Comparison of ENCODE assay signal across 24 cellular contexts in genomic region chr3:11933529-11933928, GRCh38.
DNase-seq lines count a peak whose midpoint lies in the region; FAIRE-seq and TF ChIP-seq lines count a peak whose summit lies in the region.
"Had no signal": no experiment of that assay in that cellular context is flagged by ENCODE, and none has a peak within 500 bp of the region (broad histone marks: within the 10 kb centered on the region; RNA-seq: fewer than 3 reads in every experiment).

No MANE protein-coding gene starts in this region.

- H3K4me1 Mint-ChIP-seq in osteocyte (ENCODE audit: unreplicated experiment) = no peaks in the 10 kb centered on the region
- H3K4me1 Mint-ChIP-seq in type B pancreatic cell (ENCODE audit: unreplicated experiment) = no peaks in the 10 kb centered on the region
- H3K4me1 Mint-ChIP-seq: B cell had no signal

- H3K9me3 Mint-ChIP-seq in osteocyte (ENCODE audit: unreplicated experiment) (no peaks in the 10 kb centered on the region), type B pancreatic cell (peaks cover 3% of the 10 kb centered on the region)
- H3K9me3 Mint-ChIP-seq: CD4-positive, alpha-beta T cell; CD8-positive, alpha-beta T cell had no signal

- H3K27ac ChIP-seq in coronary artery = no peak overlapping the region
- H3K27ac ChIP-seq: 22Rv1; A549; BLaER1 treated with 17β-estradiol and CSF1 and Interleukin-3, amounts not matched to agents 10 nM and 100 nM; C4-2B had no signal

- H3K4me3 Mint-ChIP-seq in osteocyte (ENCODE audit: unreplicated experiment) (no peak overlapping the region), type B pancreatic cell (no peak overlapping the region)
- H3K4me3 Mint-ChIP-seq: B cell; CD4-positive, alpha-beta T cell; CD8-positive, alpha-beta T cell had no signal

- H3K27ac Mint-ChIP-seq in osteocyte (ENCODE audit: unreplicated experiment) = no peak overlapping the region
- H3K27ac Mint-ChIP-seq in type B pancreatic cell = no peak overlapping the region
- H3K27ac Mint-ChIP-seq: B cell; CD4-positive, alpha-beta T cell; CD8-positive, alpha-beta T cell had no signal

- H3K4me3 ChIP-seq in coronary artery = no peak overlapping the region
- H3K4me3 ChIP-seq: A549; BLaER1 treated with 17β-estradiol and CSF1 and Interleukin-3, amounts not matched to agents 10 nM and 100 nM had no signal

- DNase-seq in NCI-H82 (lab: John Stamatoyannopoulos, UW) (peak; percentile 10), NCI-H82 treated with DMSO at 0.1 percent for 48 hours (lab: John Stamatoyannopoulos, UW; ENCODE audit: unreplicated experiment) (no peak), coronary artery (ENCODE audit: low spot score) (peak; percentile 35), osteocyte (ENCODE audit: extremely low spot score, unreplicated experiment) (peak; percentile 51), type B pancreatic cell (ENCODE audit: extremely low spot score, unreplicated experiment) (peak; percentile 45), GM12892 (ENCODE audit: insufficient read length) (no peak), NCI-H187 (lab: John Stamatoyannopoulos, UW) (no peak)
- DNase-seq: AML-193; Caco-2; Calu3; CD4-positive, alpha-beta T cell; CD8-positive, alpha-beta T cell; DMS79 treated with DMSO at 0.1 percent for 48 hours; GF-D8 had no signal

- TF ChIP-seq CTCF in coronary artery (IDR thresholded peaks at IDR 0.05) (no peak), osteocyte (IDR thresholded peaks at IDR 0.05) (no peak), type B pancreatic cell (conservative IDR thresholded peaks at IDR 0.05) (no peak)

- no peak for TF ChIP-seq POLR2A in GM12892 (IDR thresholded peaks at IDR 0.05; ENCODE audit: low read depth, low read length)

- H3K36me3 Mint-ChIP-seq in osteocyte (ENCODE audit: unreplicated experiment) (no peaks in the 10 kb centered on the region), type B pancreatic cell (no peaks in the 10 kb centered on the region)
- H3K36me3 Mint-ChIP-seq: CD8-positive, alpha-beta T cell had no signal

- FAIRE-seq in GM12892 (lab: Jason Lieb, UNC) = no peak
- FAIRE-seq: A549, D721Med, G401.6, GM12891, GM18507, GM19239 had no signal

- no peaks in the 10 kb centered on the region for H3K27me3 Mint-ChIP-seq in osteocyte (ENCODE audit: unreplicated experiment)
- H3K27me3 Mint-ChIP-seq in type B pancreatic cell = peaks cover 8% of the 10 kb centered on the region

Comparison
In these comparisons a context has a peak if more than half of its experiments do, and no peak if none do; other contexts are left out.
1. DNase-seq: peak in NCI-H82 (single experiment), coronary artery (single experiment), osteocyte (single experiment) and type B pancreatic cell (single experiment); none in NCI-H82 treated with DMSO at 0.1 percent for 48 hours (single experiment), GM12892 (single experiment) and NCI-H187 (0 of 2).